24 cellular contexts compared by ENCODE assay signal in the genomic region with DNA sequence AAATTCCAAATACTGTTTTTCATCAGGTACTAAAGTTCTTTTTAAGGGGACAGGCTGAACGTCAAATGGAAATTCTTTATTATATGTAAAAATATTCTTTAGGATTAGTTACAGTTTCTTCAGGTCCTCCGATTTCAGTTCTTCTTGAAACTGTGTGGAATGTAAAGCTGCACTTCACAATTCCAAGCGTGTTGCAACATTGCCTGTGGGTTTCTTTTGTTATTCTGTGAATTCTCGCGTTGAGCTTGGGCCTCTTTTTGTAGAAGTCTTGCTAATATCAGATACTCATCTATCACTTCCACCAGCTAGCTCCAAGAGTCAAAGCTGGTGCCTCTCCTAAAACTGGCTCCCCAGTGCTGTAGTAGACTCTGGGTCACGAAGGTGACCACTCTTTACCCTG.
"Had no signal": no experiment of that assay in that cellular context is flagged by ENCODE, and none has a peak within 500 bp of the region (broad histone marks: within the 10 kb centered on the region; RNA-seq: fewer than 3 reads in every experiment).

No MANE protein-coding gene starts in this region.

- H3K27ac Mint-ChIP-seq: dendritic cell treated with granulocyte-macrophage colony-stimulating factor and Interleukin-4, amounts not matched to agents 40 ng/mL and 50 ng/mL, for 4 days; effector memory CD8-positive, alpha-beta T cell; endodermal cell had no signal

- H3K4me3 ChIP-seq: colonic mucosa, coronary artery, dorsolateral prefrontal cortex, esophagus muscularis mucosa, esophagus squamous epithelium, gastrocnemius medialis, gastroesophageal sphincter, heart left ventricle had no signal

- H3K4me1 ChIP-seq: colonic mucosa, esophagus muscularis mucosa, esophagus squamous epithelium, foreskin keratinocyte, gastrocnemius medialis, gastroesophageal sphincter, heart left ventricle had no signal

- DNase-seq: colonic mucosa; cortex of kidney; dermis blood vessel endothelial cell; dorsolateral prefrontal cortex; effector CD4-positive, alpha-beta T cell; effector CD8-positive, alpha-beta T cell; effector memory CD4-positive, alpha-beta T cell; effector memory CD8-positive, alpha-beta T cell; endodermal cell; erythroblast; esophagus squamous epithelium; foreskin fibroblast; foreskin keratinocyte; foreskin melanocyte; gastrocnemius medialis; glutamatergic neuron; head of caudate nucleus; heart left ventricle had no signal

- H3K27me3 ChIP-seq: colonic mucosa, dorsolateral prefrontal cortex, esophagus muscularis mucosa, esophagus squamous epithelium, foreskin keratinocyte, gastrocnemius medialis, heart left ventricle had no signal

- H3K36me3 ChIP-seq: colonic mucosa, esophagus muscularis mucosa, esophagus squamous epithelium, gastrocnemius medialis, gastroesophageal sphincter, heart left ventricle had no signal

- ATAC-seq: effector memory CD8-positive, alpha-beta T cell; esophagus mucosa; foreskin keratinocyte; gastrocnemius medialis; gastroesophageal sphincter; heart left ventricle had no signal

- H3K4me3 Mint-ChIP-seq: dendritic cell treated with granulocyte-macrophage colony-stimulating factor and Interleukin-4, amounts not matched to agents 40 ng/mL and 50 ng/mL, for 4 days; effector memory CD8-positive, alpha-beta T cell; endodermal cell had no signal

- H3K27me3 Mint-ChIP-seq: dendritic cell treated with granulocyte-macrophage colony-stimulating factor and Interleukin-4, amounts not matched to agents 40 ng/mL and 50 ng/mL, for 4 days; effector memory CD8-positive, alpha-beta T cell had no signal

- H3K9me3 ChIP-seq: colonic mucosa, esophagus muscularis mucosa, esophagus squamous epithelium, gastrocnemius medialis, gastroesophageal sphincter, heart left ventricle had no signal

- H3K27ac ChIP-seq: colonic mucosa, coronary artery, dorsolateral prefrontal cortex, epithelial cell of prostate, esophagus muscularis mucosa, esophagus squamous epithelium, foreskin keratinocyte, gastrocnemius medialis, gastroesophageal sphincter, heart left ventricle had no signal
